Comparison of ENCODE assay signal across 1 cellular context in genomic region chr4:8439914-8440490, GRCh38.
TF ChIP-seq lines count a peak whose summit lies in the region.

No MANE protein-coding gene starts in this region.

TF ChIP-seq in GM12878, 131 proteins besides CTCF, POLR2A, EP300 and RAD21 (continued from another document):
- TF ChIP-seq CEBPZ (IDR thresholded peaks at IDR 0.05; ENCODE audit: low read depth, low read length) = no peak
- TF ChIP-seq ZNF687 (IDR thresholded peaks at IDR 0.05) = no peak
- peak; percentile 80 for TF ChIP-seq MEF2B (IDR thresholded peaks at IDR 0.05; ENCODE audit: partially characterized antibody, poor library complexity, severe bottlenecking)
- TF ChIP-seq BMI1 (IDR thresholded peaks at IDR 0.05; ENCODE audit: borderline replicate concordance) = no peak
